Comparison of ENCODE assay signal across 15 cellular contexts in genomic region chr6:25777856-25778649, GRCh38. TPM values are rescaled to one million over a fixed set of nuclear protein-coding genes. Genes with fewer than 3 reads are reported as not detected.
DNase-seq lines count a peak whose midpoint lies in the region; ATAC-seq lines count a peak whose summit lies in the region.
"Had no signal": no experiment of that assay in that cellular context is flagged by ENCODE, and none has a peak within 500 bp of the region (broad histone marks: within the 10 kb centered on the region; RNA-seq: fewer than 3 reads in every experiment).

No MANE protein-coding gene starts in this region.

- ATAC-seq in activated CD8-positive, alpha-beta memory T cell treated with anti-CD3 and anti-CD28 coated beads, Interleukin-2, amount 10 ng/mL, durations not matched to agents 7 days and 5 days: peak; percentile 9
- peak; percentile 22 to 86 for ATAC-seq in activated naive CD4-positive, alpha-beta T cell treated with anti-CD3 and anti-CD28 coated beads, Interleukin-2, amount 50 U/mL, for 72 hours
- ATAC-seq in activated T-helper 17 cell treated with anti-CD3 and anti-CD28 coated beads, Interleukin-2, amount 50 U/mL, for 72 hours (replicated peaks): peak; percentile 77

- H3K27ac Mint-ChIP-seq in activated CD8-positive, alpha-beta memory T cell treated with anti-CD3 and anti-CD28 coated beads, Interleukin-2, amount 10 ng/mL, durations not matched to agents 7 days and 5 days: peak overlapping the region; percentile 4
- H3K27ac Mint-ChIP-seq in activated naive CD4-positive, alpha-beta T cell treated with anti-CD3 and anti-CD28 coated beads, Interleukin-2, amount 50 U/mL, for 72 hours: peak overlapping the region in 1 of 2 donors; percentile 20
- no peak overlapping the region for H3K27ac Mint-ChIP-seq in activated naive CD4-positive, alpha-beta T cell treated with anti-CD3 and anti-CD28 coated beads, Interleukin-2, amount 10 ng/mL, durations not matched to agents 7 days and 5 days
- H3K27ac Mint-ChIP-seq in activated T-helper 17 cell treated with anti-CD3 and anti-CD28 coated beads, Interleukin-2, amount 50 U/mL, for 72 hours: peak overlapping the region; percentile 37
- H3K27ac Mint-ChIP-seq: B cell; CD4-positive, alpha-beta T cell had no signal

- no peak for DNase-seq in activated CD8-positive, alpha-beta memory T cell treated with anti-CD3 and anti-CD28 coated beads, Interleukin-2, amount 10 ng/mL, durations not matched to agents 7 days and 5 days
- DNase-seq in activated CD8-positive, alpha-beta memory T cell treated with anti-CD3 and anti-CD28 coated beads for 24 hours: no peak
- DNase-seq in activated naive CD4-positive, alpha-beta T cell treated with anti-CD3 and anti-CD28 coated beads, Interleukin-2, amount 50 U/mL, for 72 hours (ENCODE audit: low spot score in 2 of 2): no peak
- no peak for DNase-seq in activated naive CD4-positive, alpha-beta T cell treated with anti-CD3 and anti-CD28 coated beads, Interleukin-2, amount 10 ng/mL, durations not matched to agents 7 days and 5 days
- no peak for DNase-seq in superior temporal gyrus (ENCODE audit: extremely low spot score)
- no peak for DNase-seq in retina
- DNase-seq: C1 segment of cervical spinal cord; Calu3; CD4-positive, alpha-beta T cell; DMS 273 treated with DMSO at 0.1 percent for 48 hours had no signal

- H3K4me1 Mint-ChIP-seq in activated CD8-positive, alpha-beta memory T cell treated with anti-CD3 and anti-CD28 coated beads, Interleukin-2, amount 10 ng/mL, durations not matched to agents 7 days and 5 days: peaks cover 23% of the 10 kb centered on the region
- H3K4me1 Mint-ChIP-seq in activated naive CD4-positive, alpha-beta T cell treated with anti-CD3 and anti-CD28 coated beads, Interleukin-2, amount 10 ng/mL, durations not matched to agents 7 days and 5 days: peaks cover 21% of the 10 kb centered on the region
- H3K4me1 Mint-ChIP-seq in activated T-helper 17 cell treated with anti-CD3 and anti-CD28 coated beads, Interleukin-2, amount 50 U/mL, for 72 hours: peaks cover 10% of the 10 kb centered on the region
- H3K4me1 Mint-ChIP-seq: B cell had no signal

- H3K27me3 Mint-ChIP-seq in activated CD8-positive, alpha-beta memory T cell treated with anti-CD3 and anti-CD28 coated beads, Interleukin-2, amount 10 ng/mL, durations not matched to agents 7 days and 5 days: no peaks in the 10 kb centered on the region
- H3K27me3 Mint-ChIP-seq in activated naive CD4-positive, alpha-beta T cell treated with anti-CD3 and anti-CD28 coated beads, Interleukin-2, amount 10 ng/mL, durations not matched to agents 7 days and 5 days: peaks cover 8% of the 10 kb centered on the region
- peaks cover 9% of the 10 kb centered on the region for H3K27me3 Mint-ChIP-seq in activated T-helper 17 cell treated with anti-CD3 and anti-CD28 coated beads, Interleukin-2, amount 50 U/mL, for 72 hours

- H3K4me3 Mint-ChIP-seq in activated CD8-positive, alpha-beta memory T cell treated with anti-CD3 and anti-CD28 coated beads, Interleukin-2, amount 10 ng/mL, durations not matched to agents 7 days and 5 days: no peak overlapping the region
- no peak overlapping the region for H3K4me3 Mint-ChIP-seq in activated naive CD4-positive, alpha-beta T cell treated with anti-CD3 and anti-CD28 coated beads, Interleukin-2, amount 10 ng/mL, durations not matched to agents 7 days and 5 days
- peak overlapping the region; percentile 21 for H3K4me3 Mint-ChIP-seq in activated T-helper 17 cell treated with anti-CD3 and anti-CD28 coated beads, Interleukin-2, amount 50 U/mL, for 72 hours
- H3K4me3 Mint-ChIP-seq: B cell; CD4-positive, alpha-beta T cell had no signal

- H3K36me3 Mint-ChIP-seq in activated CD8-positive, alpha-beta memory T cell treated with anti-CD3 and anti-CD28 coated beads, Interleukin-2, amount 10 ng/mL, durations not matched to agents 7 days and 5 days: no peaks in the 10 kb centered on the region
- H3K36me3 Mint-ChIP-seq in activated naive CD4-positive, alpha-beta T cell treated with anti-CD3 and anti-CD28 coated beads, Interleukin-2, amount 50 U/mL, for 72 hours: peaks cover 0 to 1% of the 10 kb centered on the region in 2 donors
- no peaks in the 10 kb centered on the region for H3K36me3 Mint-ChIP-seq in activated naive CD4-positive, alpha-beta T cell treated with anti-CD3 and anti-CD28 coated beads, Interleukin-2, amount 10 ng/mL, durations not matched to agents 7 days and 5 days
- no peaks in the 10 kb centered on the region for H3K36me3 Mint-ChIP-seq in activated T-helper 17 cell treated with anti-CD3 and anti-CD28 coated beads, Interleukin-2, amount 50 U/mL, for 72 hours (ENCODE audit: low read depth)

- H3K9me3 Mint-ChIP-seq in activated CD8-positive, alpha-beta memory T cell treated with anti-CD3 and anti-CD28 coated beads, Interleukin-2, amount 10 ng/mL, durations not matched to agents 7 days and 5 days (ENCODE audit: low read depth): no peaks in the 10 kb centered on the region
- peaks cover 1 to 3% of the 10 kb centered on the region in 2 donors for H3K9me3 Mint-ChIP-seq in activated naive CD4-positive, alpha-beta T cell treated with anti-CD3 and anti-CD28 coated beads, Interleukin-2, amount 50 U/mL, for 72 hours
- no peaks in the 10 kb centered on the region for H3K9me3 Mint-ChIP-seq in activated naive CD4-positive, alpha-beta T cell treated with anti-CD3 and anti-CD28 coated beads, Interleukin-2, amount 10 ng/mL, durations not matched to agents 7 days and 5 days
- H3K9me3 Mint-ChIP-seq in activated T-helper 17 cell treated with anti-CD3 and anti-CD28 coated beads, Interleukin-2, amount 50 U/mL, for 72 hours: no peaks in the 10 kb centered on the region
- H3K9me3 Mint-ChIP-seq: CD4-positive, alpha-beta T cell had no signal

- CTCF ChIA-PET in activated CD8-positive, alpha-beta memory T cell treated with anti-CD3 and anti-CD28 coated beads, Interleukin-2, amount 10 ng/mL, durations not matched to agents 7 days and 5 days (lab: Charles Lee): no interaction called here
- CTCF ChIA-PET in activated naive CD4-positive, alpha-beta T cell treated with anti-CD3 and anti-CD28 coated beads, Interleukin-2, amount 10 ng/mL, durations not matched to agents 7 days and 5 days (lab: Charles Lee): no interaction called here

RNA-seq across cellular contexts. Expression of gene SLC17A4, which starts 23.5 kb away (rescaled TPM):
- not detected for total RNA-seq in activated CD8-positive, alpha-beta memory T cell treated with anti-CD3 and anti-CD28 coated beads, Interleukin-2, amount 10 ng/mL, durations not matched to agents 7 days and 5 days
- total RNA-seq in activated naive CD4-positive, alpha-beta T cell treated with anti-CD3 and anti-CD28 coated beads, Interleukin-2, amount 50 U/mL, for 72 hours: not detected
- not detected for total RNA-seq in activated T-helper 17 cell treated with anti-CD3 and anti-CD28 coated beads, Interleukin-2, amount 50 U/mL, for 72 hours
- total RNA-seq: B cell; CD4-positive, alpha-beta T cell; Daoy; H1; HT1080 had no signal

RNA-seq across cellular contexts. Expression of gene SLC17A1, which starts 53.8 kb away (rescaled TPM):
- not detected for total RNA-seq in activated CD8-positive, alpha-beta memory T cell treated with anti-CD3 and anti-CD28 coated beads, Interleukin-2, amount 10 ng/mL, durations not matched to agents 7 days and 5 days
- under 1 TPM in 1 of 2 donors, not detected in 1; 0.41 TPM for total RNA-seq in activated naive CD4-positive, alpha-beta T cell treated with anti-CD3 and anti-CD28 coated beads, Interleukin-2, amount 50 U/mL, for 72 hours
- not detected for total RNA-seq in activated T-helper 17 cell treated with anti-CD3 and anti-CD28 coated beads, Interleukin-2, amount 50 U/mL, for 72 hours
- total RNA-seq: B cell; Calu3; CD4-positive, alpha-beta T cell; Daoy; H1; HT1080 had no signal

Comparison
In these comparisons a context has a peak if more than half of its experiments do, and no peak if none do; other contexts are left out.
1. ATAC-seq: peak in every context shown above with its lines; median percentile 77 in activated T-helper 17 cell treated with anti-CD3 and anti-CD28 coated beads, Interleukin-2, amount 50 U/mL, for 72 hours; 54 in activated naive CD4-positive, alpha-beta T cell treated with anti-CD3 and anti-CD28 coated beads, Interleukin-2, amount 50 U/mL, for 72 hours; 9 in activated CD8-positive, alpha-beta memory T cell treated with anti-CD3 and anti-CD28 coated beads, Interleukin-2, amount 10 ng/mL, durations not matched to agents 7 days and 5 days.